ENCODE assay signal across 33 cellular contexts in the genomic region with DNA sequence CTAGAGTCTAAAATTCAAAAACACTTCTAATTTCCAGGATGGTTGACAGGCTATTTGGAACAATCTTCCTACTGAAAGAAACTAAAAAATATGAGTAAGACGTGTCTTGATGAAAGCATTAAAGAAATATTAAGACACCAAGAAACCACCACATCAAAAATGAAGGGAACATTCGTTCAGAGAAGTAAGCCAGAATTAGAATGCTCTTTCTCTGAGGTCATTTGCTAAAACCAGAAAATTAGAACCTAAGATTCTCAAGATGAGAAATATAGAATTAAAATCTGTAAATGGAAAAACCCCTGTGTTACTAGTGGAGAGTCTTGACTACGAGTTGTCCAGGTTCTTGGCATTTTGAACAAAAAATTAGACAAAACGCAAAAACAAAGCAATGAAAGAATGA.
"Had no signal": no experiment of that assay in that cellular context is flagged by ENCODE, and none has a peak within 500 bp of the region (broad histone marks: within the 10 kb centered on the region; RNA-seq: fewer than 3 reads in every experiment).

No MANE protein-coding gene starts in this region.

- H3K9ac ChIP-seq: KMS-11 had no signal

- H3K4me2 ChIP-seq: KMS-11 had no signal

- DNase-seq: Kasumi-1, MG63, MM.1S, MV-4-11, NCI-H1048, NCI-H1092, NCI-H1092 treated with DMSO at 0.1 percent for 48 hours, NCI-H1105, NCI-H1105 treated with DMSO at 0.1 percent for 48 hours, NCI-H1417, NCI-H1417 treated with DMSO at 0.1 percent for 48 hours, NCI-H1436, NCI-H1436 treated with DMSO at 0.1 percent for 48 hours, NCI-H146, NCI-H1694, NCI-H1694 treated with DMSO at 0.1 percent for 48 hours, NCI-H187, NCI-H187 treated with DMSO at 0.1 percent for 48 hours, NCI-H1930, NCI-H2029, NCI-H2029 treated with DMSO at 0.1 percent for 48 hours, NCI-H2081, NCI-H2081 treated with DMSO at 0.1 percent for 48 hours, NCI-H2107, NCI-H2171, NCI-H2171 treated with DMSO at 0.1 percent for 48 hours, NCI-H2227 treated with DMSO at 0.1 percent for 48 hours, NCI-H345, NCI-H446, NCI-H446 treated with DMSO at 0.1 percent for 48 hours, NCI-H510A, NCI-H510A treated with DMSO at 0.1 percent for 48 hours had no signal

- H3K27ac ChIP-seq: KMS-11 had no signal

- H3K4me3 ChIP-seq: MG63 had no signal

- H3K27me3 ChIP-seq: MG63 had no signal

- H3K36me3 ChIP-seq: MG63 had no signal

- H3K9me3 ChIP-seq: MG63 had no signal
